9 cellular contexts compared by ENCODE assay signal in genomic region chr2:205686231-205687017, GRCh38. TPM values are rescaled to one million over a fixed set of nuclear protein-coding genes. Genes with fewer than 3 reads are reported as not detected.
DNase-seq lines count a peak whose midpoint lies in the region; ATAC-seq, FAIRE-seq and TF ChIP-seq lines count a peak whose summit lies in the region.
"Had no signal": no experiment of that assay in that cellular context is flagged by ENCODE, and none has a peak within 500 bp of the region (broad histone marks: within the 10 kb centered on the region; RNA-seq: fewer than 3 reads in every experiment).

No MANE protein-coding gene starts in this region.

- H3K9me2 ChIP-seq in OCI-LY7 (ENCODE audit: insufficient read depth, low read length): no peaks in the 10 kb centered on the region

- no peaks in the 10 kb centered on the region for H3K9me3 ChIP-seq in A549
- no peaks in the 10 kb centered on the region for H3K9me3 ChIP-seq in HUES6 (ENCODE audit: control insufficient read depth, insufficient read depth, low read depth, low read length)
- no peaks in the 10 kb centered on the region for H3K9me3 ChIP-seq in mucosa of stomach (ENCODE audit: control insufficient read depth, low read length)
- no peaks in the 10 kb centered on the region for H3K9me3 ChIP-seq in OCI-LY7 (ENCODE audit: low read length)

- intact Hi-C loops in OCI-LY7 (cut with micrococcal nuclease; ENCODE audit: unreplicated experiment): loop anchor here (10.0 kb wide), 1 partner anchor 362 kb away; no protein-coding TSS in a partner anchor

- DNase-seq in A549 (ENCODE audit: low read depth in 1 of 2, low spot score in 1 of 2): no peak
- DNase-seq in dermis blood vessel endothelial cell: peak; percentile 64
- DNase-seq in NCI-H1694 treated with DMSO at 0.1 percent for 48 hours (lab: John Stamatoyannopoulos, UW): no peak
- DNase-seq in OCI-LY7 (ENCODE audit: low spot score): no peak
- no peak for DNase-seq in HEK293T (ENCODE audit: extremely low spot score)

- no peak for TF ChIP-seq POLR2A in A549 (IDR thresholded peaks at IDR 0.05; ENCODE audit: low read length)

- no peak for TF ChIP-seq CTCF in A549 (IDR thresholded peaks at IDR 0.05)
- no peak for TF ChIP-seq CTCF in OCI-LY7 (conservative IDR thresholded peaks at IDR 0.05; ENCODE audit: low read length)

- no peaks in the 10 kb centered on the region for H3K36me3 ChIP-seq in HUES6 (ENCODE audit: control insufficient read depth, insufficient read depth, low read length)
- H3K36me3 ChIP-seq in mucosa of stomach (ENCODE audit: control insufficient read depth, insufficient read depth, low read length): no peaks in the 10 kb centered on the region
- no peaks in the 10 kb centered on the region for H3K36me3 ChIP-seq in OCI-LY7 (ENCODE audit: insufficient read depth, low read length)

- H3K4me1 ChIP-seq in A549 (peaks cover 63% of the 10 kb centered on the region), HUES6 (ENCODE audit: control insufficient read depth, insufficient read depth, low read length) (peaks cover 38% of the 10 kb centered on the region), mucosa of stomach (ENCODE audit: control insufficient read depth, insufficient read depth, low read length) (peaks cover 40% of the 10 kb centered on the region), OCI-LY7 (ENCODE audit: insufficient read depth, low read length, poor library complexity, severe bottlenecking) (peaks cover 17% of the 10 kb centered on the region)

- H3K9ac ChIP-seq in HUES6 (ENCODE audit: low read length) (peak overlapping the region; percentile 90), mucosa of stomach (ENCODE audit: low read length) (peak overlapping the region; percentile 36)

- H3K4me2 ChIP-seq in A549: peak overlapping the region; percentile 88
- no peak overlapping the region for H3K4me2 ChIP-seq in OCI-LY7 (ENCODE audit: low read length)

- TF ChIP-seq RAD21 in A549 (conservative IDR thresholded peaks at IDR 0.05 in 1 of 2, IDR thresholded peaks at IDR 0.05 in 1 of 2): no peak

- FAIRE-seq in A549 (lab: Jason Lieb, UNC): no peak

- H3K4me3 ChIP-seq in A549 (peak overlapping the region; percentile 80), HUES6 (ENCODE audit: low read depth, low read length) (peak overlapping the region; percentile 61), mucosa of stomach (ENCODE audit: low read length) (peak overlapping the region; percentile 17), OCI-LY7 (ENCODE audit: low read depth, low read length, poor library complexity, severe bottlenecking) (no peak overlapping the region)

- POLR2A ChIA-PET in A549 (lab: Yijun Ruan, JAX): interaction anchor here (1.5 to 2.0 kb wide), 3 partner anchors 7 to 13 kb away, joined by 4 to 9 read pairs (median 4); no protein-coding TSS in a partner anchor
- POLR2A ChIA-PET in OCI-LY7 (lab: Charles Lee): interaction anchor here (1.1 kb wide), 1 partner anchor 20 kb away, joined by 3 read pairs; no protein-coding TSS in a partner anchor
- POLR2A ChIA-PET in HEK293T (lab: Yijun Ruan, JAX): no interaction called here

- BruUV-seq in OCI-LY7 (replicated peaks; lab: Mats Ljungman, UMichigan): no TSS peak

- WGBS in A549 (ENCODE audit: missing lambda C conversion rate): 97% methylated on average over 43 of the region's 43 CpGs

- H2AFZ ChIP-seq in OCI-LY7 (ENCODE audit: low read length): no peak overlapping the region

- no peaks in the 10 kb centered on the region for H3K79me2 ChIP-seq in OCI-LY7 (ENCODE audit: insufficient read depth, low read depth, low read length)

- no peak for TF ChIP-seq EP300 in A549 (IDR thresholded peaks at IDR 0.05)

- CTCF ChIA-PET in A549 (lab: Yijun Ruan, JAX): interaction anchor here (0.7 to 5.9 kb wide), 7 partner anchors 9 to 1360 kb away, joined by 3 to 33 read pairs (median 7); no protein-coding TSS in a partner anchor
- CTCF ChIA-PET in OCI-LY7 (lab: Charles Lee; ENCODE audit: unreplicated experiment): no interaction called here
- CTCF ChIA-PET in HEK293T (lab: Yijun Ruan, JAX): no interaction called here

- no peaks in the 10 kb centered on the region for H4K20me1 ChIP-seq in OCI-LY7 (ENCODE audit: insufficient read depth, low read length)

- no peak for ATAC-seq in A549
- no peak for ATAC-seq in GM21423 (IDR thresholded peaks at IDR 0.05; ENCODE audit: unreplicated experiment)

- peak overlapping the region; percentile 93 to 98; a peak in 5 of 6 replicates for H3K27ac ChIP-seq in A549
- H3K27ac ChIP-seq in HUES6 (ENCODE audit: low read depth, low read length): peak overlapping the region; percentile 82; the same call in 1 of the 2 replicates
- H3K27ac ChIP-seq in OCI-LY7 (ENCODE audit: low read depth, low read length, poor library complexity, severe bottlenecking): no peak overlapping the region
- H3K27ac ChIP-seq: epithelial cell of prostate had no signal

- peaks cover 54% of the 10 kb centered on the region for H3K27me3 ChIP-seq in HUES6 (ENCODE audit: control insufficient read depth, insufficient read depth, low read length)
- peaks cover 77% of the 10 kb centered on the region for H3K27me3 ChIP-seq in mucosa of stomach (ENCODE audit: control insufficient read depth, insufficient read depth, low read length)

TF ChIP-seq in A549, 52 proteins besides CTCF, POLR2A, EP300 and RAD21:
- TF ChIP-seq KDM1A (IDR thresholded peaks at IDR 0.05; ENCODE audit: low read depth) (no peak), BHLHE40 (IDR thresholded peaks at IDR 0.05; ENCODE audit: low read depth, low read length) (no peak), SREBF2 (IDR thresholded peaks at IDR 0.05) (no peak), MYC (IDR thresholded peaks at IDR 0.05; ENCODE audit: borderline replicate concordance, low read length) (no peak), ZFP36 (IDR thresholded peaks at IDR 0.05; ENCODE audit: borderline replicate concordance, partially characterized antibody) (no peak), RARB (CRISPR knock-in tag; IDR thresholded peaks at IDR 0.05) (no peak)

TF ChIP-seq in HEK293T, 16 proteins besides CTCF, POLR2A, EP300 and RAD21:
- no peak for TF ChIP-seq TARDBP (IDR thresholded peaks at IDR 0.05)

RNA-seq across cellular contexts. Expression of gene NRP2, which starts 4.1 kb away (rescaled TPM):
- 144 and 154 TPM in 2 replicates for polyA plus RNA-seq in A549 (2011; rRNA removed)
- 37.9 and 48.1 TPM in 2 replicates for polyA plus RNA-seq in A549 (2012; cell fraction: cytosol; rRNA removed)
- polyA plus RNA-seq in A549 (2012; cell fraction: nucleus; rRNA removed): 111 and 112 TPM in 2 replicates
- polyA plus RNA-seq in A549 (2017; fragmentation: RNase III; extraction: RNeasy Plus Mini Kit Qiagen cat#74134 plus additional on column Dnase treatment): 125 to 187 TPM (median 159 TPM) in 3 replicates
- polyA minus RNA-seq in A549 (2011; rRNA and poly(A)+ RNA removed): 199 and 240 TPM in 2 replicates
- 165 and 254 TPM in 2 replicates for total RNA-seq in dermis blood vessel endothelial cell
- 0.35 and 1.0 TPM in 2 replicates for total RNA-seq in OCI-LY7 (2014; rRNA removed; shearing (Covaris generic))
- 2.1 and 2.6 TPM in 2 replicates for total RNA-seq in OCI-LY7 (2022)

Comparison
In these comparisons a context has a peak if more than half of its experiments do, and no peak if none do; other contexts are left out.
1. RNA of gene NRP2, which starts 4.1 kb away (total RNA-seq): 165 to 254 TPM in dermis blood vessel endothelial cell; 0.35 to 2.6 TPM in OCI-LY7; every median in the first group is over 10 times any median in the second.